10 cellular contexts compared by ENCODE assay signal in the genomic region with DNA sequence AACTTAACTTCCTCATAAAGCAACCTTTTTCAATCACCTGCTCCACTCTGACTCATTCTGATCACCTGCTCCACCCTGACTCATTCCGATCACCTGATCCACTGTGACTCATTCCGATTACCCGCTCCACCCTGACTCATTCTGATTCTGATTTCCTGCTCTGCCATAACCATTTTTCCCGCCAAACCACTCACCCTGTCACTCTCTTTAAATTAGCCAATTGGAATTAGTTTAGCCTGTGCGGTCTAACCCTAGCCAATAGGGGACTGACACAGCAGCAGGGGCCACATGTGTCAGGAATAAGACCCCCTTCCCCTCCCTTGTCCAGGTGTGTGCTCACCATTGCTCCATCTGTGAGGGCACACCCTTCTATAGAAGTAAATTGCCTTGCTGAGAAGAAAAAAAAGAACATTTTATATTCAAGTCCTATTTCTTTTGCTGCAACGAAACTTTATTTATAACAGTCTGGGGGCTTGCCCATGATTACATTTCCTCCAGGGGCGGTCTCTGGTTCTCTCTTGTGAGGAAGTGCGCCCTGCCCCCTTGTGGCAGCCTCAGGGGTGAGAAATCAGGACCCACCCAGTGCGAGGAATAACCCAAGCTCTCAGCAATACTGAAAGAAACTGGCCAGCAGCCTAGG. TPM values are rescaled to one million over a fixed set of nuclear protein-coding genes. Genes with fewer than 3 reads are reported as not detected.
DNase-seq lines count a peak whose midpoint lies in the region; TF ChIP-seq lines count a peak whose summit lies in the region.
"Not testable (repeated sequence)": the region's sequence is repeated elsewhere in the genome, so short reads cannot be mapped to it uniquely, and the experiment has no call there.
"Had no signal": no experiment of that assay in that cellular context is flagged by ENCODE, and none has a peak within 500 bp of the region (broad histone marks: within the 10 kb centered on the region; RNA-seq: fewer than 3 reads in every experiment).

No MANE protein-coding gene starts in this region.

- in situ Hi-C loops in brain microvascular endothelial cell (cut with HindIII; ENCODE audit: low pct_ligation_motif_present, low sequenced_read_pairs): not testable (repeated sequence)

- TF ChIP-seq CTCF in brain microvascular endothelial cell (IDR thresholded peaks at IDR 0.05; ENCODE audit: low read depth, low read length, missing control alignments): peak; percentile 14
- peak; percentile 28 for TF ChIP-seq CTCF in fibroblast of villous mesenchyme (IDR thresholded peaks at IDR 0.05; ENCODE audit: insufficient read depth, low read depth, low read length)
- not testable (repeated sequence) for TF ChIP-seq CTCF in vagina (IDR thresholded peaks at IDR 0.05)

- intact Hi-C loops in vagina (cut with DNase I): not testable (repeated sequence)

- TF ChIP-seq RAD21 in Ishikawa (IDR thresholded peaks at IDR 0.05; ENCODE audit: low read depth): not testable (repeated sequence)

- H3K27ac ChIP-seq in brain microvascular endothelial cell (peak overlapping the region; percentile 65), vagina (peak overlapping the region; percentile 61)

- not testable (repeated sequence) for H3K36me3 ChIP-seq in brain microvascular endothelial cell (replicated peaks); vagina

- H3K9me3 ChIP-seq in vagina: not testable (repeated sequence)

- H3K27me3 ChIP-seq in brain microvascular endothelial cell (replicated peaks); vagina: not testable (repeated sequence)

- not testable (repeated sequence) for TF ChIP-seq POLR2A in vagina (IDR thresholded peaks at IDR 0.05)

- TF ChIP-seq EP300 in Ishikawa (IDR thresholded peaks at IDR 0.05; ENCODE audit: borderline replicate concordance): not testable (repeated sequence)

- not testable (repeated sequence) for H3K4me3 ChIP-seq in brain microvascular endothelial cell (ENCODE audit: low read depth, low read length); fibroblast of villous mesenchyme (ENCODE audit: low read depth, low read length); vagina

- DNase-seq in Daoy (ENCODE audit: low read depth): peak; percentile 65
- DNase-seq in RKO (ENCODE audit: low spot score): peak; percentile 85
- DNase-seq in activated T-cell treated with anti-CD3 and anti-CD28 coated beads for 48 hours (ENCODE audit: low read depth): peak; percentile 35
- DNase-seq in brain microvascular endothelial cell: peak; percentile 57
- peak; percentile 22 for DNase-seq in fibroblast of villous mesenchyme (ENCODE audit: low read depth)
- DNase-seq in renal cortical epithelial cell (ENCODE audit: low read depth): peak; percentile 93
- not testable (repeated sequence) for DNase-seq in vagina (ENCODE audit: extremely low spot score in 2 of 2)

- H3K4me1 ChIP-seq in vagina: peaks cover 21% of the 10 kb centered on the region

TF ChIP-seq in Ishikawa, 13 proteins besides CTCF, POLR2A, EP300 and RAD21:
- TF ChIP-seq, protein P1, sequence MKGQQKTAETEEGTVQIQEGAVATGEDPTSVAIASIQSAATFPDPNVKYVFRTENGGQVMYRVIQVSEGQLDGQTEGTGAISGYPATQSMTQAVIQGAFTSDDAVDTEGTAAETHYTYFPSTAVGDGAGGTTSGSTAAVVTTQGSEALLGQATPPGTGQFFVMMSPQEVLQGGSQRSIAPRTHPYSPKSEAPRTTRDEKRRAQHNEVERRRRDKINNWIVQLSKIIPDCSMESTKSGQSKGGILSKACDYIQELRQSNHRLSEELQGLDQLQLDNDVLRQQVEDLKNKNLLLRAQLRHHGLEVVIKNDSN (IDR thresholded peaks at IDR 0.05): peak; percentile 56

RNA-seq across cellular contexts. Expression of a gene that starts 24.3 kb away (rescaled TPM):
- not detected in 2 replicates for total RNA-seq in Daoy (2014; rRNA removed; shearing (Covaris generic))
- total RNA-seq in fibroblast of villous mesenchyme: not detected in 2 replicates
- 1.2 and 2.2 TPM in 2 replicates for total RNA-seq in renal cortical epithelial cell
- total RNA-seq in vagina: not detected
- total RNA-seq: CD8-positive, alpha-beta T cell; lung microvascular endothelial cell had no signal
